Comparison of ENCODE assay signal across 27 cellular contexts in the genomic region with DNA sequence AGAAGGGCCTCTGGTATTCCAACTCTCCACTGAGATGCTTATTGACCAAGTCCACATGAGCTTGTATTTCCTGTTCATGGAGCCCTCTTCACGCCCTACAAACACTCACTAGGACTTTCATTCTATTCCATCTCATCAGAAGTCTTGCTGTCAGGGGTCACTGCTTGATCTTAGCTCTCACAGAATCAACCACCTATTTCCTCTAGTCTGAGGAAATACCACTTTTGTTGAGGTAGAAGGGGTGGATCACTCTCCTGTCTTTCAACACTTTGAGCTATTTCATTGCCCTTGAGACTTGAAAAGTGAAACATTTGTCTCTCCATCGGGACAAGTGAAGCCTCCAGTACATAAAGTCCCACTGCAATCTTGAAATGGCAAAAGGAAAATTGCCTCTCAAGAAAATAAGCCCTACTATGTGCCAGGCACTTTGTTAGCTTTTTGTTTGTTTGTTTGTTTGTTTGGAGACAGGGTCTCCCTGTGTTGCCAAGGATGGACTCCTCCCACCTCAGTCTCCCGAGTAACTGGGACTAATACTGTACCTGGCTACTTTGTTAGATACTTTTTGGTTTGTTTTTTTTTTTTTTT. TPM values are rescaled to one million over a fixed set of nuclear protein-coding genes. Genes with fewer than 3 reads are reported as not detected.
DNase-seq lines count a peak whose midpoint lies in the region; ATAC-seq, FAIRE-seq and TF ChIP-seq lines count a peak whose summit lies in the region.
"Had no signal": no experiment of that assay in that cellular context is flagged by ENCODE, and none has a peak within 500 bp of the region (broad histone marks: within the 10 kb centered on the region; RNA-seq: fewer than 3 reads in every experiment).

No MANE protein-coding gene starts in this region.

- H3K27me3 ChIP-seq in HepG2 (ENCODE audit: control insufficient read depth in 1 of 2, insufficient read depth in 2 of 2, low read length in 2 of 2) (no peaks in the 10 kb centered on the region; a peak in 1 of 5 replicates), right lobe of liver (no peaks in the 10 kb centered on the region)
- H3K27me3 ChIP-seq: cardiac muscle cell had no signal

- H3K27me3 Mint-ChIP-seq in activated naive CD8-positive, alpha-beta T cell treated with anti-CD3 and anti-CD28 coated beads, Interleukin-2, amount 10 ng/mL, durations not matched to agents 7 days and 5 days, result peaks cover 7% of the 10 kb centered on the region
- H3K27me3 Mint-ChIP-seq: stimulated activated naive B cell treated with anti-CD40 and anti-IgM and Interleukin-4, amounts not matched to agents 10 μg/mL and 1 μg/mL and 100 μg/mL, for 72 hours had no signal

- no peaks in the 10 kb centered on the region for H3K79me2 ChIP-seq in HepG2 (ENCODE audit: insufficient read depth, low read length)

- H3K9me3 Mint-ChIP-seq in activated naive CD8-positive, alpha-beta T cell treated with anti-CD3 and anti-CD28 coated beads, Interleukin-2, amount 10 ng/mL, durations not matched to agents 7 days and 5 days, result no peaks in the 10 kb centered on the region
- H3K9me3 Mint-ChIP-seq: memory B cell; natural killer cell treated with Interleukin-12 subunit alpha and Interleukin-12 subunit beta and Interleukin-15 and Interleukin-18, amount 100 ng/mL, for 72 hours; T-helper 1 cell treated with Interleukin-12 subunit alpha and Interleukin-12 subunit beta and Interleukin-4 antibody, amounts not matched to agents 30 μg/mL and 1 μg/mL, for 36 hours had no signal

- TF ChIP-seq POLR2A in HepG2 (IDR thresholded peaks at IDR 0.05; ENCODE audit: insufficient read depth in 1 of 2, low read depth in 2 of 2, low read length in 2 of 2), result no peak
- TF ChIP-seq POLR2A in right lobe of liver (IDR thresholded peaks at IDR 0.05), result no peak

- H3K27ac ChIP-seq in HepG2 (ENCODE audit: extremely low read length, insufficient read depth, low read length), result no peak overlapping the region
- no peak overlapping the region for H3K27ac ChIP-seq in right lobe of liver
- H3K27ac ChIP-seq: cardiac muscle cell, epithelial cell of prostate, WERI-Rb-1 had no signal

- peak overlapping the region; percentile 72 for H3K4me3 Mint-ChIP-seq in activated naive CD8-positive, alpha-beta T cell treated with anti-CD3 and anti-CD28 coated beads, Interleukin-2, amount 10 ng/mL, durations not matched to agents 7 days and 5 days
- H3K4me3 Mint-ChIP-seq: memory B cell; natural killer cell treated with Interleukin-12 subunit alpha and Interleukin-12 subunit beta and Interleukin-15 and Interleukin-18, amount 100 ng/mL, for 72 hours; stimulated activated naive B cell treated with anti-CD40 and anti-IgM and Interleukin-4, amounts not matched to agents 10 μg/mL and 1 μg/mL and 100 μg/mL, for 72 hours; T-helper 1 cell treated with Interleukin-12 subunit alpha and Interleukin-12 subunit beta and Interleukin-4 antibody, amounts not matched to agents 30 μg/mL and 1 μg/mL, for 36 hours had no signal

- TF ChIP-seq EP300 in HepG2 (IDR thresholded peaks at IDR 0.05; ENCODE audit: low read depth in 2 of 2, low read length in 2 of 2) (no peak), HepG2 (CRISPR knock-in tag; IDR thresholded peaks at IDR 0.05; ENCODE audit: borderline replicate concordance) (no peak)

- peak overlapping the region; percentile 82 for H3K27ac Mint-ChIP-seq in activated naive CD8-positive, alpha-beta T cell treated with anti-CD3 and anti-CD28 coated beads, Interleukin-2, amount 10 ng/mL, durations not matched to agents 7 days and 5 days
- H3K27ac Mint-ChIP-seq: memory B cell; natural killer cell treated with Interleukin-12 subunit alpha and Interleukin-12 subunit beta and Interleukin-15 and Interleukin-18, amount 100 ng/mL, for 72 hours; stimulated activated naive B cell treated with anti-CD40 and anti-IgM and Interleukin-4, amounts not matched to agents 10 μg/mL and 1 μg/mL and 100 μg/mL, for 72 hours; T-helper 1 cell treated with Interleukin-12 subunit alpha and Interleukin-12 subunit beta and Interleukin-4 antibody, amounts not matched to agents 30 μg/mL and 1 μg/mL, for 36 hours had no signal

- H3K36me3 Mint-ChIP-seq in activated naive CD8-positive, alpha-beta T cell treated with anti-CD3 and anti-CD28 coated beads, Interleukin-2, amount 10 ng/mL, durations not matched to agents 7 days and 5 days, result no peaks in the 10 kb centered on the region
- H3K36me3 Mint-ChIP-seq: memory B cell; natural killer cell treated with Interleukin-12 subunit alpha and Interleukin-12 subunit beta and Interleukin-15 and Interleukin-18, amount 100 ng/mL, for 72 hours had no signal

- H2AFZ ChIP-seq in HepG2 (ENCODE audit: low read length), result no peak overlapping the region

- H3K9me3 ChIP-seq in HepG2 (ENCODE audit: low read length) (no peaks in the 10 kb centered on the region), right lobe of liver (no peaks in the 10 kb centered on the region)
- H3K9me3 ChIP-seq: Caco-2 had no signal

- H3K4me1 ChIP-seq in HepG2 (ENCODE audit: insufficient read depth, low read length) (0 out of 2 replicates have a peak, but pooled peaks cover 9% of the 10 kb centered on the region), right lobe of liver (peaks cover 0 to 8% (median 0%) of the 10 kb centered on the region in 4 donors)
- H3K4me1 ChIP-seq: Caco-2 had no signal

- no peak overlapping the region for H3K9ac ChIP-seq in HepG2 (ENCODE audit: insufficient read depth, low read depth, low read length)

- DNase-seq in HepG2 (ENCODE audit: low spot score), result no peak
- no peak for DNase-seq in right lobe of liver
- peak; percentile 36 for DNase-seq in KBM-7
- no peak for DNase-seq in activated naive CD8-positive, alpha-beta T cell treated with anti-CD3 and anti-CD28 coated beads, Interleukin-2, amount 10 ng/mL, durations not matched to agents 7 days and 5 days
- no peak for DNase-seq in NCI-H2081 treated with DMSO at 0.1 percent for 48 hours (lab: John Stamatoyannopoulos, UW)
- no peak for DNase-seq in NCI-H345 (lab: John Stamatoyannopoulos, UW)
- DNase-seq: Caco-2; IMR-90; kidney; NCI-H1048; NCI-H2081; NCI-H526 treated with DMSO at 0.1 percent for 48 hours; posterior cingulate gyrus; SHP77 treated with DMSO at 0.1 percent for 48 hours; stimulated activated naive B cell treated with anti-CD40 and anti-IgM and Interleukin-4, amounts not matched to agents 10 μg/mL and 1 μg/mL and 100 μg/mL, for 72 hours; WERI-Rb-1 had no signal

- H3K36me3 ChIP-seq in HepG2 (replicated peaks in 1 of 2; ENCODE audit: control insufficient read depth in 1 of 2, insufficient read depth in 2 of 2, low read length in 2 of 2) (no peaks in the 10 kb centered on the region), right lobe of liver (no peaks in the 10 kb centered on the region)
- H3K36me3 ChIP-seq: cardiac muscle cell, WERI-Rb-1 had no signal

- in situ Hi-C loops in HepG2 (cut with HindIII; ENCODE audit: extremely low pct_ligation_motif_present, low pct_unique_long_range_greater_than_20kb), result no loop called here
- in situ Hi-C loops in KBM-7 (cut with MboI; ENCODE audit: low pct_unique_long_range_greater_than_20kb, low sequenced_read_pairs), result no loop called here

- intact Hi-C loops in HepG2 (cut with micrococcal nuclease; ENCODE audit: unreplicated experiment), result no loop called here
- intact Hi-C loops in right lobe of liver (cut with DNase I), result no loop called here

- WGBS in HepG2 (ENCODE audit: low lambda C conversion rate), result 17% methylated on average over 3 of the region's 3 CpGs
- WGBS in right lobe of liver (ENCODE audit: insufficient coverage, low coverage, low lambda C conversion rate, missing lambda C conversion rate), result 61% methylated on average over 3 of the region's 3 CpGs

- no peak overlapping the region for H3K4me3 ChIP-seq in HepG2 (replicated peaks in 1 of 3; ENCODE audit: insufficient read depth in 1 of 3, low read depth in 2 of 3, low read length in 3 of 3)
- H3K4me3 ChIP-seq in right lobe of liver, result no peak overlapping the region
- H3K4me3 ChIP-seq: cardiac muscle cell had no signal

- no peak for TF ChIP-seq RAD21 in HepG2 (CRISPR knock-in tag; IDR thresholded peaks at IDR 0.05)

- H3K4me2 ChIP-seq in HepG2 (ENCODE audit: low read depth, low read length), result no peak overlapping the region

- TF ChIP-seq CTCF in HepG2 (CRISPR knock-in tag; IDR thresholded peaks at IDR 0.05), result no peak
- TF ChIP-seq CTCF in right lobe of liver (IDR thresholded peaks at IDR 0.05), result no peak

- no peak for FAIRE-seq in HepG2 (lab: Jason Lieb, UNC)
- FAIRE-seq: frontal cortex, kidney had no signal

- no TSS peak for BruUV-seq in HepG2 (replicated peaks; lab: Mats Ljungman, UMichigan)

- CTCF ChIA-PET in HepG2 (lab: Yijun Ruan, JAX; ENCODE audit: low intra/inter-chr PET ratio, low total read pairs), result no interaction called here

- H4K20me1 ChIP-seq in HepG2 (ENCODE audit: insufficient read depth, low read length), result no peaks in the 10 kb centered on the region

- ATAC-seq in HepG2, result no peak
- no peak for ATAC-seq in right lobe of liver
- ATAC-seq in activated naive CD8-positive, alpha-beta T cell treated with anti-CD3 and anti-CD28 coated beads, Interleukin-2, amount 10 ng/mL, durations not matched to agents 7 days and 5 days (ENCODE audit: low read depth), result peak; percentile 95
- no peak for ATAC-seq in HG03280 (IDR thresholded peaks at IDR 0.05; ENCODE audit: unreplicated experiment)
- ATAC-seq in GM19324 (IDR thresholded peaks at IDR 0.05; ENCODE audit: low FRiP score, unreplicated experiment), result no peak
- ATAC-seq: natural killer cell treated with Interleukin-12 subunit alpha and Interleukin-12 subunit beta and Interleukin-15 and Interleukin-18, amount 100 ng/mL, for 72 hours; stimulated activated naive B cell treated with anti-CD40 and anti-IgM and Interleukin-4, amounts not matched to agents 10 μg/mL and 1 μg/mL and 100 μg/mL, for 72 hours had no signal

- H3K4me1 Mint-ChIP-seq in activated naive CD8-positive, alpha-beta T cell treated with anti-CD3 and anti-CD28 coated beads, Interleukin-2, amount 10 ng/mL, durations not matched to agents 7 days and 5 days, result peaks cover 14% of the 10 kb centered on the region
- H3K4me1 Mint-ChIP-seq: memory B cell; stimulated activated naive B cell treated with anti-CD40 and anti-IgM and Interleukin-4, amounts not matched to agents 10 μg/mL and 1 μg/mL and 100 μg/mL, for 72 hours had no signal

- POLR2A ChIA-PET in HepG2 (lab: Yijun Ruan, JAX), result no interaction called here
- POLR2A ChIA-PET in activated naive CD8-positive, alpha-beta T cell treated with anti-CD3 and anti-CD28 coated beads, Interleukin-2, amount 10 ng/mL, durations not matched to agents 7 days and 5 days (lab: Charles Lee), result interaction anchor here (0.5 to 4.3 kb wide), 13 partner anchors 11 to 364 kb away, joined by 3 to 73 read pairs (median 3); partner anchors contain the start of genes CEP85, HMGN2, PDIK1L and ZNF593

RNA-seq across cellular contexts. Expression of gene FAM110D, which starts 19.8 kb away (rescaled TPM):
- total RNA-seq in HepG2 (2016; rRNA removed; fragmentation: Illumina TruSeq; extraction: Trizol), result not detected in 2 replicates
- not detected in 2 replicates for total RNA-seq in HepG2 (2016; cell fraction: cytosol; rRNA removed; fragmentation: Illumina TruSeq; extraction: Trizol; ENCODE audit: low read depth)
- not detected in 2 replicates for total RNA-seq in HepG2 (2016; cell fraction: insoluble cytoplasmic fraction; rRNA removed; fragmentation: Illumina TruSeq; extraction: Trizol)
- not detected in 2 replicates for total RNA-seq in HepG2 (2016; cell fraction: membrane; rRNA removed; fragmentation: Illumina TruSeq; extraction: Trizol)
- total RNA-seq in HepG2 (2016; cell fraction: nucleus; rRNA removed; fragmentation: Illumina TruSeq; extraction: Trizol), result not detected in 2 replicates
- polyA plus RNA-seq in HepG2 (2011; rRNA removed), result not detected in 2 replicates
- polyA plus RNA-seq in HepG2 (2011; cell fraction: cytosol; rRNA removed), result not detected in 2 replicates
- polyA plus RNA-seq in HepG2 (2011; cell fraction: nucleus; rRNA removed), result not detected in 2 replicates
- not detected in 2 replicates for polyA plus RNA-seq in HepG2 (2012)
- not detected in 2 replicates for polyA plus RNA-seq in HepG2 (2016; cell fraction: cytosol; fragmentation: Illumina TruSeq; extraction: Trizol; ENCODE audit: low read depth)
- not detected in 2 replicates for polyA plus RNA-seq in HepG2 (2016; cell fraction: insoluble cytoplasmic fraction; fragmentation: Illumina TruSeq; extraction: Trizol; ENCODE audit: low read depth)
- not detected in 2 replicates for polyA plus RNA-seq in HepG2 (2016; cell fraction: membrane; fragmentation: Illumina TruSeq; extraction: Trizol; ENCODE audit: low read depth)
- not detected in 2 replicates for polyA plus RNA-seq in HepG2 (2016; cell fraction: nucleus; fragmentation: Illumina TruSeq; extraction: Trizol; ENCODE audit: insufficient read depth, low read depth)
- 0.07 TPM in 1 of 2 replicates, not detected in the other for polyA minus RNA-seq in HepG2 (2011; rRNA and poly(A)+ RNA removed; ENCODE audit: low replicate concordance)
- polyA minus RNA-seq in HepG2 (2011; cell fraction: cytosol; rRNA and poly(A)+ RNA removed), result not detected in 2 replicates
- 0.13 and 0.25 TPM in 2 replicates for polyA minus RNA-seq in HepG2 (2011; cell fraction: nucleus; rRNA and poly(A)+ RNA removed)
- under 1 TPM; 0.22 to 0.53 (median 0.34) TPM for total RNA-seq in right lobe of liver
- total RNA-seq in activated naive CD8-positive, alpha-beta T cell treated with anti-CD3 and anti-CD28 coated beads, Interleukin-2, amount 10 ng/mL, durations not matched to agents 7 days and 5 days, result not detected
- total RNA-seq: IMR-90; natural killer cell treated with Interleukin-12 subunit alpha and Interleukin-12 subunit beta and Interleukin-15 and Interleukin-18, amount 100 ng/mL, for 72 hours had no signal
- polyA plus RNA-seq: IMR-90 had no signal

RNA-seq across cellular contexts. Expression of gene PDIK1L, which starts 27.4 kb away (rescaled TPM):
- total RNA-seq in HepG2 (2016; rRNA removed; fragmentation: Illumina TruSeq; extraction: Trizol), result 4.6 and 5.8 TPM in 2 replicates
- 0.51 and 0.53 TPM in 2 replicates for total RNA-seq in HepG2 (2016; cell fraction: cytosol; rRNA removed; fragmentation: Illumina TruSeq; extraction: Trizol; ENCODE audit: low read depth)
- total RNA-seq in HepG2 (2016; cell fraction: insoluble cytoplasmic fraction; rRNA removed; fragmentation: Illumina TruSeq; extraction: Trizol), result 4.4 and 6.6 TPM in 2 replicates
- 2.5 and 2.9 TPM in 2 replicates for total RNA-seq in HepG2 (2016; cell fraction: membrane; rRNA removed; fragmentation: Illumina TruSeq; extraction: Trizol)
- 3.9 and 4.1 TPM in 2 replicates for total RNA-seq in HepG2 (2016; cell fraction: nucleus; rRNA removed; fragmentation: Illumina TruSeq; extraction: Trizol)
- polyA plus RNA-seq in HepG2 (2011; rRNA removed), result 1.2 and 1.9 TPM in 2 replicates
- 0.83 and 1.0 TPM in 2 replicates for polyA plus RNA-seq in HepG2 (2011; cell fraction: cytosol; rRNA removed)
- 1.3 and 1.5 TPM in 2 replicates for polyA plus RNA-seq in HepG2 (2011; cell fraction: nucleus; rRNA removed)
- 1.7 and 2.7 TPM in 2 replicates for polyA plus RNA-seq in HepG2 (2012)
- polyA plus RNA-seq in HepG2 (2016; cell fraction: cytosol; fragmentation: Illumina TruSeq; extraction: Trizol; ENCODE audit: low read depth), result 0.14 and 0.24 TPM in 2 replicates
- polyA plus RNA-seq in HepG2 (2016; cell fraction: insoluble cytoplasmic fraction; fragmentation: Illumina TruSeq; extraction: Trizol; ENCODE audit: low read depth), result 3.9 and 4.2 TPM in 2 replicates
- 0.95 and 0.99 TPM in 2 replicates for polyA plus RNA-seq in HepG2 (2016; cell fraction: membrane; fragmentation: Illumina TruSeq; extraction: Trizol; ENCODE audit: low read depth)
- polyA plus RNA-seq in HepG2 (2016; cell fraction: nucleus; fragmentation: Illumina TruSeq; extraction: Trizol; ENCODE audit: insufficient read depth, low read depth), result 5.3 and 5.7 TPM in 2 replicates
- 0.96 and 5.8 TPM in 2 replicates for polyA minus RNA-seq in HepG2 (2011; rRNA and poly(A)+ RNA removed; ENCODE audit: low replicate concordance)
- 1.9 and 2.7 TPM in 2 replicates for polyA minus RNA-seq in HepG2 (2011; cell fraction: cytosol; rRNA and poly(A)+ RNA removed)
- polyA minus RNA-seq in HepG2 (2011; cell fraction: nucleus; rRNA and poly(A)+ RNA removed), result 4.1 and 5.1 TPM in 2 replicates
- 1 to 10 TPM; 3.8 to 7.5 (median 5.1) TPM for total RNA-seq in right lobe of liver
- total RNA-seq in activated naive CD8-positive, alpha-beta T cell treated with anti-CD3 and anti-CD28 coated beads, Interleukin-2, amount 10 ng/mL, durations not matched to agents 7 days and 5 days, result 10 to 100 TPM; 21.2 to 22.1 TPM

RNA-seq across cellular contexts. Expression of gene C1orf232, which starts 29.7 kb away (rescaled TPM):
- total RNA-seq in HepG2 (2016; rRNA removed; fragmentation: Illumina TruSeq; extraction: Trizol), result not detected in 2 replicates
- not detected in 2 replicates for total RNA-seq in HepG2 (2016; cell fraction: cytosol; rRNA removed; fragmentation: Illumina TruSeq; extraction: Trizol; ENCODE audit: low read depth)
- not detected in 2 replicates for total RNA-seq in HepG2 (2016; cell fraction: insoluble cytoplasmic fraction; rRNA removed; fragmentation: Illumina TruSeq; extraction: Trizol)
- not detected in 2 replicates for total RNA-seq in HepG2 (2016; cell fraction: membrane; rRNA removed; fragmentation: Illumina TruSeq; extraction: Trizol)
- not detected in 2 replicates for total RNA-seq in HepG2 (2016; cell fraction: nucleus; rRNA removed; fragmentation: Illumina TruSeq; extraction: Trizol)
- not detected in 2 replicates for polyA plus RNA-seq in HepG2 (2011; rRNA removed)
- not detected in 2 replicates for polyA plus RNA-seq in HepG2 (2011; cell fraction: cytosol; rRNA removed)
- not detected in 2 replicates for polyA plus RNA-seq in HepG2 (2011; cell fraction: nucleus; rRNA removed)
- not detected in 2 replicates for polyA plus RNA-seq in HepG2 (2012)
- polyA plus RNA-seq in HepG2 (2016; cell fraction: cytosol; fragmentation: Illumina TruSeq; extraction: Trizol; ENCODE audit: low read depth), result not detected in 2 replicates
- polyA plus RNA-seq in HepG2 (2016; cell fraction: insoluble cytoplasmic fraction; fragmentation: Illumina TruSeq; extraction: Trizol; ENCODE audit: low read depth), result not detected in 2 replicates
- polyA plus RNA-seq in HepG2 (2016; cell fraction: membrane; fragmentation: Illumina TruSeq; extraction: Trizol; ENCODE audit: low read depth), result not detected in 2 replicates
- polyA plus RNA-seq in HepG2 (2016; cell fraction: nucleus; fragmentation: Illumina TruSeq; extraction: Trizol; ENCODE audit: insufficient read depth, low read depth), result not detected in 2 replicates
- polyA minus RNA-seq in HepG2 (2011; rRNA and poly(A)+ RNA removed; ENCODE audit: low replicate concordance), result not detected in 2 replicates
- not detected in 2 replicates for polyA minus RNA-seq in HepG2 (2011; cell fraction: cytosol; rRNA and poly(A)+ RNA removed)
- not detected in 2 replicates for polyA minus RNA-seq in HepG2 (2011; cell fraction: nucleus; rRNA and poly(A)+ RNA removed)
- not detected for total RNA-seq in right lobe of liver
- total RNA-seq in activated naive CD8-positive, alpha-beta T cell treated with anti-CD3 and anti-CD28 coated beads, Interleukin-2, amount 10 ng/mL, durations not matched to agents 7 days and 5 days, result not detected
- total RNA-seq: Caco-2; cardiac muscle cell; dermis microvascular lymphatic vessel endothelial cell; frontal cortex; G401; IMR-90; kidney; natural killer cell treated with Interleukin-12 subunit alpha and Interleukin-12 subunit beta and Interleukin-15 and Interleukin-18, amount 100 ng/mL, for 72 hours had no signal
- polyA plus RNA-seq: cardiac muscle cell, IMR-90, thymus had no signal

RNA-seq across cellular contexts. Expression of gene ZNF593, which starts 30.6 kb away (rescaled TPM):
- total RNA-seq in HepG2 (2016; rRNA removed; fragmentation: Illumina TruSeq; extraction: Trizol) (55.8 and 59.3 TPM in 2 replicates), right lobe of liver (10 to 100 TPM; 16.8 to 39.6 (median 20.7) TPM)
- 52.2 and 57.2 TPM in 2 replicates for total RNA-seq in HepG2 (2016; cell fraction: cytosol; rRNA removed; fragmentation: Illumina TruSeq; extraction: Trizol; ENCODE audit: low read depth)
- total RNA-seq in HepG2 (2016; cell fraction: insoluble cytoplasmic fraction; rRNA removed; fragmentation: Illumina TruSeq; extraction: Trizol), result 56.8 and 58.5 TPM in 2 replicates
- 56.1 and 57.7 TPM in 2 replicates for total RNA-seq in HepG2 (2016; cell fraction: membrane; rRNA removed; fragmentation: Illumina TruSeq; extraction: Trizol)
- total RNA-seq in HepG2 (2016; cell fraction: nucleus; rRNA removed; fragmentation: Illumina TruSeq; extraction: Trizol), result 17.8 and 21.4 TPM in 2 replicates
- polyA plus RNA-seq in HepG2 (2011; rRNA removed), result 37.3 and 43.0 TPM in 2 replicates
- 48.9 and 77.5 TPM in 2 replicates for polyA plus RNA-seq in HepG2 (2011; cell fraction: cytosol; rRNA removed)
- 42.4 and 44.7 TPM in 2 replicates for polyA plus RNA-seq in HepG2 (2011; cell fraction: nucleus; rRNA removed)
- polyA plus RNA-seq in HepG2 (2012), result 23.3 and 41.2 TPM in 2 replicates
- polyA plus RNA-seq in HepG2 (2016; cell fraction: cytosol; fragmentation: Illumina TruSeq; extraction: Trizol; ENCODE audit: low read depth), result 60.3 and 61.5 TPM in 2 replicates
- polyA plus RNA-seq in HepG2 (2016; cell fraction: insoluble cytoplasmic fraction; fragmentation: Illumina TruSeq; extraction: Trizol; ENCODE audit: low read depth), result 63.8 and 68.9 TPM in 2 replicates
- 57.3 and 58.6 TPM in 2 replicates for polyA plus RNA-seq in HepG2 (2016; cell fraction: membrane; fragmentation: Illumina TruSeq; extraction: Trizol; ENCODE audit: low read depth)
- polyA plus RNA-seq in HepG2 (2016; cell fraction: nucleus; fragmentation: Illumina TruSeq; extraction: Trizol; ENCODE audit: insufficient read depth, low read depth), result 41.8 and 47.8 TPM in 2 replicates
- 17.7 and 18.6 TPM in 2 replicates for polyA minus RNA-seq in HepG2 (2011; rRNA and poly(A)+ RNA removed; ENCODE audit: low replicate concordance)
- 12.2 and 17.8 TPM in 2 replicates for polyA minus RNA-seq in HepG2 (2011; cell fraction: cytosol; rRNA and poly(A)+ RNA removed)
- polyA minus RNA-seq in HepG2 (2011; cell fraction: nucleus; rRNA and poly(A)+ RNA removed), result 8.8 and 10.2 TPM in 2 replicates
- total RNA-seq in activated naive CD8-positive, alpha-beta T cell treated with anti-CD3 and anti-CD28 coated beads, Interleukin-2, amount 10 ng/mL, durations not matched to agents 7 days and 5 days, result 10 to 100 TPM; 26.5 to 31.0 TPM

RNA-seq across cellular contexts. Expression of gene ZNF593OS, which starts 32.6 kb away (rescaled TPM):
- not detected in 2 replicates for total RNA-seq in HepG2 (2016; rRNA removed; fragmentation: Illumina TruSeq; extraction: Trizol)
- total RNA-seq in HepG2 (2016; cell fraction: cytosol; rRNA removed; fragmentation: Illumina TruSeq; extraction: Trizol; ENCODE audit: low read depth), result not detected in 2 replicates
- not detected in 2 replicates for total RNA-seq in HepG2 (2016; cell fraction: insoluble cytoplasmic fraction; rRNA removed; fragmentation: Illumina TruSeq; extraction: Trizol)
- total RNA-seq in HepG2 (2016; cell fraction: membrane; rRNA removed; fragmentation: Illumina TruSeq; extraction: Trizol), result not detected in 2 replicates
- not detected in 2 replicates for total RNA-seq in HepG2 (2016; cell fraction: nucleus; rRNA removed; fragmentation: Illumina TruSeq; extraction: Trizol)
- polyA plus RNA-seq in HepG2 (2011; rRNA removed), result not detected in 2 replicates
- polyA plus RNA-seq in HepG2 (2011; cell fraction: cytosol; rRNA removed), result not detected in 2 replicates
- not detected in 2 replicates for polyA plus RNA-seq in HepG2 (2011; cell fraction: nucleus; rRNA removed)
- polyA plus RNA-seq in HepG2 (2012), result 0.47 and 0.69 TPM in 2 replicates
- polyA plus RNA-seq in HepG2 (2016; cell fraction: cytosol; fragmentation: Illumina TruSeq; extraction: Trizol; ENCODE audit: low read depth), result not detected in 2 replicates
- polyA plus RNA-seq in HepG2 (2016; cell fraction: insoluble cytoplasmic fraction; fragmentation: Illumina TruSeq; extraction: Trizol; ENCODE audit: low read depth), result not detected in 2 replicates
- not detected in 2 replicates for polyA plus RNA-seq in HepG2 (2016; cell fraction: membrane; fragmentation: Illumina TruSeq; extraction: Trizol; ENCODE audit: low read depth)
- polyA plus RNA-seq in HepG2 (2016; cell fraction: nucleus; fragmentation: Illumina TruSeq; extraction: Trizol; ENCODE audit: insufficient read depth, low read depth), result not detected in 2 replicates
- polyA minus RNA-seq in HepG2 (2011; rRNA and poly(A)+ RNA removed; ENCODE audit: low replicate concordance), result not detected in 2 replicates
- polyA minus RNA-seq in HepG2 (2011; cell fraction: cytosol; rRNA and poly(A)+ RNA removed), result not detected in 2 replicates
- not detected in 2 replicates for polyA minus RNA-seq in HepG2 (2011; cell fraction: nucleus; rRNA and poly(A)+ RNA removed)
- total RNA-seq in right lobe of liver, result not detected
- not detected for total RNA-seq in activated naive CD8-positive, alpha-beta T cell treated with anti-CD3 and anti-CD28 coated beads, Interleukin-2, amount 10 ng/mL, durations not matched to agents 7 days and 5 days
- total RNA-seq: cardiac muscle cell; dermis microvascular lymphatic vessel endothelial cell; frontal cortex; G401; IMR-90; kidney; natural killer cell treated with Interleukin-12 subunit alpha and Interleukin-12 subunit beta and Interleukin-15 and Interleukin-18, amount 100 ng/mL, for 72 hours had no signal
- polyA plus RNA-seq: IMR-90 had no signal
